12 cellular contexts compared by ENCODE assay signal in the genomic region with DNA sequence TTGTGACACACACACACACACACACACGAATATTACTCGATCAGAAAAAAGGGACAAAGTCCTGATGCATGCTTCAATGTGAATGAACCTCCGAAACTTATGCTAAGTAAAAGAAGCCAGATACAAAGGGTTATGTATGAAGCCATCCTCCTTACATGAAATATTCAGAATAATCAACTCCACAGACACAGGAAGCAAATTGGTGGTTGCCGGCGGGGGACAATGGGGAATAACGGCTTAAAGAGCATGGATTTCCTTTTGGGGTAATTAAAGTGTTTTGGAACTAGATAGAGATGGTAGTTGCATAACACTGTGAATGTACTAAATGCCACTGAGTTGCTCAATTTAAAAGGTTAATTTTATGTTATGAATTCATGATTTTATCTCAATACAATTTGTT. TPM values are rescaled to one million over a fixed set of nuclear protein-coding genes. Genes with fewer than 3 reads are reported as not detected.
"Had no signal": no experiment of that assay in that cellular context is flagged by ENCODE, and none has a peak within 500 bp of the region (broad histone marks: within the 10 kb centered on the region; RNA-seq: fewer than 3 reads in every experiment).

No MANE protein-coding gene starts in this region.

- H3K4me3 ChIP-seq: GM23248, HAP-1 had no signal

- H3K36me3 ChIP-seq: HAP-1 had no signal

- H3K4me3 Mint-ChIP-seq: HFFc6, IgD-negative memory B cell had no signal

- DNase-seq: GM23248, GOT3, H7, HFFc6, KG1 had no signal

- H3K4me1 Mint-ChIP-seq: IgD-negative memory B cell had no signal

- H3K27ac Mint-ChIP-seq: HFFc6, IgD-negative memory B cell had no signal

- H3K27ac ChIP-seq: GM23248, HL-60 had no signal

- ATAC-seq: HCT116, HepG2 had no signal

- H3K9me3 Mint-ChIP-seq: HFFc6 had no signal

- H3K36me3 Mint-ChIP-seq: IgD-negative memory B cell had no signal

- H3K9me3 ChIP-seq: HAP-1 had no signal

- H3K4me1 ChIP-seq: HAP-1 had no signal

RNA-seq across cellular contexts. Expression of a gene that starts 8.1 kb away (rescaled TPM):
- total RNA-seq: GM23248, H4, HepG2, HFFc6, HT1080 had no signal
- polyA plus RNA-seq: GM23248, HepG2, IgD-negative memory B cell had no signal
